Comparison of ENCODE assay signal across 10 cellular contexts in the genomic region with DNA sequence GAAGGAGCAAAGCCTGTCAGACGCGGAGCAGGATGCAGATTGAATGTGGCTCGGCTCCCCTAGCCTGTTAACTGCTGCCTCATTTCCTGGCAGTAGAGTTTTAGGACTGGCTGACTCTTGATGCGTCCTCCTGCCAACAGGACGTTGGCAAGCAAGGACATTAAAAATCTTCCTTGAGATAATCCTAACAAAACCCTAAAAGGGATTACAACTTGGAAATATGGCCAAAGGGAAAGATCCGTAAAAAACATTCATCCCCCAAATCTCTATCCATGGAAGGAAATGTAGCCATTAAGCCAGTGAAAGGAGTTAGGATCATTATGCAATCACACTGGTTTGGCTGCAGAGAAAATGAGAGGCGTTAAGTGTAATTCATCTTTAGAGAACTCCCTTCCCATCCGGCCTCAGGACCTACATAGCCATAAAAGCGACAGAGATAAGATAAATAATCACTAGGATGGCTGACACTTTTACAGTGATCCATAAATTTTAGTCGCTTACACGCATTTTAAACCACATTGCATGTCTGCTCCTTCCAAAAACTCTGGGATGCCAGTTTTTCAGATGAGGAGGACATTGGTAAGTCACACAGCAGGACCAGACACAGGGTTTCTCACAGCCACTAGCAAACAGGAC. TPM values are rescaled to one million over a fixed set of nuclear protein-coding genes. Genes with fewer than 3 reads are reported as not detected.
DNase-seq lines count a peak whose midpoint lies in the region; ATAC-seq, FAIRE-seq and TF ChIP-seq lines count a peak whose summit lies in the region.
"Had no signal": no experiment of that assay in that cellular context is flagged by ENCODE, and none has a peak within 500 bp of the region (broad histone marks: within the 10 kb centered on the region; RNA-seq: fewer than 3 reads in every experiment).

No MANE protein-coding gene starts in this region.

- no peak overlapping the region for H3K9ac ChIP-seq in astrocyte (ENCODE audit: low read length)

- peak overlapping the region; percentile 78 for H3K4me3 Mint-ChIP-seq in HFFc6
- no peak overlapping the region for H3K4me3 Mint-ChIP-seq in astrocyte (ENCODE audit: unreplicated experiment)
- H3K4me3 Mint-ChIP-seq: activated T-cell treated with anti-CD3 and anti-CD28 coated beads, Interleukin-2, amount 50 U/mL, for 4 hours; T-cell had no signal

- H3K4me2 ChIP-seq in astrocyte (ENCODE audit: low read length) = peak overlapping the region; percentile 12

- no peak overlapping the region for H2AFZ ChIP-seq in astrocyte (ENCODE audit: low read depth, low read length)

- H3K4me3 ChIP-seq in AG09309 (ENCODE audit: control insufficient read depth, low read depth, low read length) = no peak overlapping the region
- no peak overlapping the region for H3K4me3 ChIP-seq in astrocyte (ENCODE audit: insufficient read depth, low read depth, low read length)

- TF ChIP-seq CTCF in AG09309 (IDR thresholded peaks at IDR 0.05; ENCODE audit: control insufficient read depth, insufficient read depth, low read depth, low read length, missing control alignments) = no peak
- no peak for TF ChIP-seq CTCF in HFFc6 (IDR thresholded peaks at IDR 0.05)
- TF ChIP-seq CTCF in astrocyte (IDR thresholded peaks at IDR 0.05; ENCODE audit: insufficient read depth, low read depth, low read length) = no peak

- ATAC-seq in GM18519 (IDR thresholded peaks at IDR 0.05; ENCODE audit: low FRiP score, unreplicated experiment) (no peak), GM18868 (IDR thresholded peaks at IDR 0.05; ENCODE audit: unreplicated experiment) (no peak), GM21723 (IDR thresholded peaks at IDR 0.05; ENCODE audit: unreplicated experiment) (no peak)
- ATAC-seq: activated T-cell treated with anti-CD3 and anti-CD28 coated beads, Interleukin-2, amount 50 U/mL, for 4 hours; T-cell had no signal

- H4K20me1 ChIP-seq in astrocyte (ENCODE audit: insufficient read depth, low read length) = no peaks in the 10 kb centered on the region

- no peaks in the 10 kb centered on the region for H3K79me2 ChIP-seq in astrocyte (ENCODE audit: insufficient read depth, low read length)

- no peaks in the 10 kb centered on the region for H3K36me3 ChIP-seq in astrocyte (ENCODE audit: insufficient read depth, low read length)

- DNase-seq in AG09309 (ENCODE audit: low read depth) (peak; percentile 95), HFFc6 (peak; percentile 84), astrocyte (ENCODE audit: low read depth) (peak; percentile 85), lung microvascular endothelial cell (ENCODE audit: low read depth in 2 of 2) (peak; percentile 21 to 46)
- no peak for DNase-seq in stimulated activated CD4-positive, alpha-beta T cell treated with anti-CD3 and anti-CD28 coated beads, Interleukin-15, amount 100 ng/mL, for 24 hours
- DNase-seq: activated T-cell treated with anti-CD3 and anti-CD28 coated beads, Interleukin-2, amount 50 U/mL, for 4 hours; T-cell had no signal

- H3K9me3 Mint-ChIP-seq in HFFc6 (no peaks in the 10 kb centered on the region), astrocyte (ENCODE audit: unreplicated experiment) (peaks cover 4% of the 10 kb centered on the region)
- H3K9me3 Mint-ChIP-seq: T-cell had no signal

- no peaks in the 10 kb centered on the region for H3K9me3 ChIP-seq in astrocyte (ENCODE audit: insufficient read depth, low read depth, low read length)

- H3K27me3 Mint-ChIP-seq in HFFc6 (ENCODE audit: insufficient read depth) = no peaks in the 10 kb centered on the region
- H3K27me3 Mint-ChIP-seq in astrocyte (ENCODE audit: low read depth, unreplicated experiment) = no peaks in the 10 kb centered on the region

- peak overlapping the region; percentile 89 for H3K27ac Mint-ChIP-seq in HFFc6
- H3K27ac Mint-ChIP-seq in astrocyte (ENCODE audit: unreplicated experiment) = no peak overlapping the region
- H3K27ac Mint-ChIP-seq: T-cell had no signal

- FAIRE-seq in astrocyte (lab: Jason Lieb, UNC) = peak; percentile 37

- no peak overlapping the region for H3K27ac ChIP-seq in astrocyte (ENCODE audit: low read depth, low read length)

- no peaks in the 10 kb centered on the region for H3K27me3 ChIP-seq in astrocyte (ENCODE audit: insufficient read depth, low read length)

- peaks cover 56% of the 10 kb centered on the region for H3K4me1 Mint-ChIP-seq in HFFc6 (ENCODE audit: low read depth)
- H3K4me1 Mint-ChIP-seq in astrocyte (ENCODE audit: low read depth, unreplicated experiment) = peaks cover 20% of the 10 kb centered on the region
- H3K4me1 Mint-ChIP-seq: T-cell had no signal

- H3K36me3 Mint-ChIP-seq in HFFc6 (ENCODE audit: low read depth) (no peaks in the 10 kb centered on the region), astrocyte (ENCODE audit: low read depth, unreplicated experiment) (peaks cover 3% of the 10 kb centered on the region)
- H3K36me3 Mint-ChIP-seq: T-cell had no signal

- no peaks in the 10 kb centered on the region for H3K4me1 ChIP-seq in astrocyte (ENCODE audit: insufficient read depth, low read length)

RNA-seq across cellular contexts. Expression of a gene that starts 44.5 kb away (rescaled TPM):
- under 1 TPM; 0.26 to 0.95 (median 0.47) TPM for total RNA-seq in HFFc6 (2021; fragmentation: NEBNext Ultra II Directional; extraction: Animal tissue kit (Norgen Biotek cat#: 25700))
- total RNA-seq in astrocyte = 6.5 and 13.7 TPM in 2 replicates
- total RNA-seq in lung microvascular endothelial cell = under 0.01 TPM in 1 of 2 replicates, not detected in the other
